In the genomic region with DNA sequence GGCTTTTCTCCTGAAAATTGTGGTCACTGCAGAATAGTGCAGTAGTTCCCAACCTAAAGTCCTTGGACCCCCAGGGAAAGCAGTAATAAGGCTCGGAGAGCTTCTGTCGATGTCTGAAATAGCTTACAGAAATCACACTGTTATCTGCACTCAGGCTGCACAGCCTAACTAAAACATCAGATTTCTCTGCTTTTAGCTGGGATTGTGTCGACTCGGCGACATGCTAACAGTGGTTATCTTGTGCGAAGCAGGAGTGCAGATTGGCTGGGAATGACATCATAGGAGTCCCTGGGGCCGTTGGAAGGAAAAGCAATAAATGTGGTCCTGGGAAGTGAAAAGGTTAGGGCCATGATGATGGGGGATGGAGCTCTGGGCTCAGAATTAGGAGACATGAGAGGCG, we compare ENCODE assay signal across 1 cellular context.
A peak's percentile ranks its signal among the peaks of the same experiment; 100 is the strongest.
TF ChIP-seq lines count a peak whose summit lies in the region.

No MANE protein-coding gene starts in this region.

TF ChIP-seq in neural cell, 6 proteins besides CTCF, POLR2A, EP300 and RAD21 (continued from another document):
- TF ChIP-seq, protein P1, sequence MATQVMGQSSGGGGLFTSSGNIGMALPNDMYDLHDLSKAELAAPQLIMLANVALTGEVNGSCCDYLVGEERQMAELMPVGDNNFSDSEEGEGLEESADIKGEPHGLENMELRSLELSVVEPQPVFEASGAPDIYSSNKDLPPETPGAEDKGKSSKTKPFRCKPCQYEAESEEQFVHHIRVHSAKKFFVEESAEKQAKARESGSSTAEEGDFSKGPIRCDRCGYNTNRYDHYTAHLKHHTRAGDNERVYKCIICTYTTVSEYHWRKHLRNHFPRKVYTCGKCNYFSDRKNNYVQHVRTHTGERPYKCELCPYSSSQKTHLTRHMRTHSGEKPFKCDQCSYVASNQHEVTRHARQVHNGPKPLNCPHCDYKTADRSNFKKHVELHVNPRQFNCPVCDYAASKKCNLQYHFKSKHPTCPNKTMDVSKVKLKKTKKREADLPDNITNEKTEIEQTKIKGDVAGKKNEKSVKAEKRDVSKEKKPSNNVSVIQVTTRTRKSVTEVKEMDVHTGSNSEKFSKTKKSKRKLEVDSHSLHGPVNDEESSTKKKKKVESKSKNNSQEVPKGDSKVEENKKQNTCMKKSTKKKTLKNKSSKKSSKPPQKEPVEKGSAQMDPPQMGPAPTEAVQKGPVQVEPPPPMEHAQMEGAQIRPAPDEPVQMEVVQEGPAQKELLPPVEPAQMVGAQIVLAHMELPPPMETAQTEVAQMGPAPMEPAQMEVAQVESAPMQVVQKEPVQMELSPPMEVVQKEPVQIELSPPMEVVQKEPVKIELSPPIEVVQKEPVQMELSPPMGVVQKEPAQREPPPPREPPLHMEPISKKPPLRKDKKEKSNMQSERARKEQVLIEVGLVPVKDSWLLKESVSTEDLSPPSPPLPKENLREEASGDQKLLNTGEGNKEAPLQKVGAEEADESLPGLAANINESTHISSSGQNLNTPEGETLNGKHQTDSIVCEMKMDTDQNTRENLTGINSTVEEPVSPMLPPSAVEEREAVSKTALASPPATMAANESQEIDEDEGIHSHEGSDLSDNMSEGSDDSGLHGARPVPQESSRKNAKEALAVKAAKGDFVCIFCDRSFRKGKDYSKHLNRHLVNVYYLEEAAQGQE (IDR thresholded peaks at IDR 0.05; ENCODE audit: borderline replicate concordance) = peak; percentile 66
- TF ChIP-seq POLR2AphosphoS5 (IDR thresholded peaks at IDR 0.05) (peak; percentile 80), EZH2 (IDR thresholded peaks at IDR 0.05; ENCODE audit: borderline replicate concordance, insufficient read depth, low read length, poor library complexity, severe bottlenecking) (no peak)
